8 cellular contexts compared by ENCODE assay signal in genomic region chr17:75153854-75154194, GRCh38. TPM values are rescaled to one million over a fixed set of nuclear protein-coding genes. Genes with fewer than 3 reads are reported as not detected.
DNase-seq lines count a peak whose midpoint lies in the region; ATAC-seq and TF ChIP-seq lines count a peak whose summit lies in the region.

No MANE protein-coding gene starts in this region.

- H3K4me3 Mint-ChIP-seq in Calu3 (ENCODE audit: low read depth, unreplicated experiment): peak overlapping the region; percentile 91

- no peaks in the 10 kb centered on the region for H3K27me3 Mint-ChIP-seq in Calu3 (ENCODE audit: unreplicated experiment)

- H3K9me2 ChIP-seq in Karpas-422 (replicated peaks; ENCODE audit: insufficient read depth, low read length): no peaks in the 10 kb centered on the region

- H3K4me3 ChIP-seq in Karpas-422 (ENCODE audit: low read length) (peak overlapping the region; percentile 90), ascending aorta (peak overlapping the region; percentile 94 to 98)

- no peak overlapping the region for H2AFZ ChIP-seq in Karpas-422 (ENCODE audit: low read length)

- DNase-seq in Calu3 (no peak), Karpas-422 (peak; percentile 70), ascending aorta (ENCODE audit: low spot score in 2 of 2) (no peak), left kidney (ENCODE audit: low read depth, low spot score) (peak; percentile 78)
- DNase-seq in stimulated activated CD8-positive, alpha-beta memory T cell treated with anti-CD3 and anti-CD28 coated beads, Interleukin-4, amount 100 ng/mL, for 48 hours: peak; percentile 51
- no peak for DNase-seq in effector CD8-positive, alpha-beta T cell (lab: John Stamatoyannopoulos, UW)

- H3K9ac ChIP-seq in Karpas-422 (ENCODE audit: low read length): peak overlapping the region; percentile 97

- intact Hi-C loops in Calu3 (cut with micrococcal nuclease; ENCODE audit: unreplicated experiment): no loop called here
- intact Hi-C loops in ascending aorta (cut with DNase I): loop anchor here (1.0 to 2.0 kb wide), 2 partner anchors 23 to 28 kb away; partner anchors contain the start of genes NT5C and SUMO2

- H3K36me3 ChIP-seq in Karpas-422 (ENCODE audit: insufficient read depth, low read length): peaks cover 7% of the 10 kb centered on the region; the same call in 1 of the 2 replicates
- no peaks in the 10 kb centered on the region for H3K36me3 ChIP-seq in ascending aorta

- no peaks in the 10 kb centered on the region for H3K27me3 ChIP-seq in Karpas-422 (ENCODE audit: low read length)
- no peaks in the 10 kb centered on the region for H3K27me3 ChIP-seq in ascending aorta

- no TSS peak for BruUV-seq in Calu3 (replicated peaks; lab: Mats Ljungman, UMichigan)

- peaks cover 85% of the 10 kb centered on the region for H3K36me3 Mint-ChIP-seq in Calu3 (ENCODE audit: insufficient read depth, unreplicated experiment)

- peaks cover 23% of the 10 kb centered on the region for H3K4me1 ChIP-seq in Karpas-422 (ENCODE audit: low read length)
- peaks cover 6% of the 10 kb centered on the region in 2 donors for H3K4me1 ChIP-seq in ascending aorta

- peaks cover 32% of the 10 kb centered on the region for H3K4me1 Mint-ChIP-seq in Calu3 (ENCODE audit: low read depth, unreplicated experiment)

- H3K9me3 ChIP-seq in Karpas-422 (ENCODE audit: low read length): no peaks in the 10 kb centered on the region
- H3K9me3 ChIP-seq in ascending aorta: no peaks in the 10 kb centered on the region

- H3K9me3 Mint-ChIP-seq in Calu3 (ENCODE audit: low read depth, unreplicated experiment): no peaks in the 10 kb centered on the region

- ATAC-seq in GM19468 (IDR thresholded peaks at IDR 0.05; ENCODE audit: extremely low read depth, unreplicated experiment) (peak; percentile 5), HG02610 (IDR thresholded peaks at IDR 0.05; ENCODE audit: unreplicated experiment) (no peak)

- TF ChIP-seq CTCF in Calu3 (IDR thresholded peaks at IDR 0.05; ENCODE audit: unreplicated experiment): no peak
- no peak for TF ChIP-seq CTCF in ascending aorta (IDR thresholded peaks at IDR 0.05)

- H4K20me1 ChIP-seq in Karpas-422 (ENCODE audit: insufficient read depth, low read depth, low read length): peaks cover 22% of the 10 kb centered on the region; the same call in 1 of the 2 replicates

- peak overlapping the region; percentile 95 for H3K4me2 ChIP-seq in Karpas-422 (ENCODE audit: low read depth, low read length, poor library complexity, severe bottlenecking)

- CTCF ChIA-PET in Calu3 (lab: Charles Lee): no interaction called here

- peaks cover 52% of the 10 kb centered on the region for H3K79me2 ChIP-seq in Karpas-422 (ENCODE audit: low read length)

- peak overlapping the region; percentile 51 for H3K27ac ChIP-seq in Karpas-422 (ENCODE audit: low read length)
- H3K27ac ChIP-seq in ascending aorta: peak overlapping the region in 1 of 2 donors; percentile 69

- peak overlapping the region; percentile 99 for H3K27ac Mint-ChIP-seq in Calu3 (ENCODE audit: unreplicated experiment)

RNA-seq across cellular contexts. Expression of gene JPT1, which starts 0.5 kb away (rescaled TPM):
- total RNA-seq in Calu3 (2022): 479 and 546 TPM in 2 replicates
- 98.2 and 159 TPM in 2 replicates for total RNA-seq in Karpas-422 (2014; rRNA removed; shearing (Covaris generic); ENCODE audit: low replicate concordance)
- total RNA-seq in ascending aorta: 23.0 TPM

RNA-seq across cellular contexts. Expression of gene NT5C, which starts 22.3 kb away (rescaled TPM):
- total RNA-seq in Calu3 (2022) (56.6 and 58.2 TPM in 2 replicates), ascending aorta (18.3 TPM)
- total RNA-seq in Karpas-422 (2014; rRNA removed; shearing (Covaris generic); ENCODE audit: low replicate concordance): 43.6 and 174 TPM in 2 replicates

RNA-seq across cellular contexts. Expression of gene SUMO2, which starts 28.9 kb away (rescaled TPM):
- total RNA-seq in Calu3 (2022) (401 and 429 TPM in 2 replicates), ascending aorta (23.9 TPM)
- 136 and 177 TPM in 2 replicates for total RNA-seq in Karpas-422 (2014; rRNA removed; shearing (Covaris generic); ENCODE audit: low replicate concordance)

RNA-seq across cellular contexts. Expression of gene ARMC7, which starts 44.1 kb away (rescaled TPM):
- total RNA-seq in Calu3 (2022): 18.6 and 19.8 TPM in 2 replicates
- total RNA-seq in Karpas-422 (2014; rRNA removed; shearing (Covaris generic); ENCODE audit: low replicate concordance): 6.1 and 12.8 TPM in 2 replicates
- total RNA-seq in ascending aorta: 1.4 TPM

RNA-seq across cellular contexts. Expression of gene NUP85, which starts 51.7 kb away (rescaled TPM):
- total RNA-seq in Calu3 (2022) (116 and 117 TPM in 2 replicates), ascending aorta (38.1 TPM)
- total RNA-seq in Karpas-422 (2014; rRNA removed; shearing (Covaris generic); ENCODE audit: low replicate concordance): 40.6 and 47.8 TPM in 2 replicates

Comparison
In these comparisons a context has a peak if more than half of its experiments do, and no peak if none do; other contexts are left out.
1. DNase-seq: peak in Karpas-422 (single experiment), left kidney (single experiment) and stimulated activated CD8-positive, alpha-beta memory T cell treated with anti-CD3 and anti-CD28 coated beads, Interleukin-4, amount 100 ng/mL, for 48 hours (single experiment); none in Calu3 (single experiment), ascending aorta (0 of 2) and effector CD8-positive, alpha-beta T cell (single experiment).